3 cellular contexts compared by ENCODE assay signal in genomic region chr7:108033309-108033708, GRCh38. TPM values are rescaled to one million over a fixed set of nuclear protein-coding genes. Genes with fewer than 3 reads are reported as not detected.
"Had no signal": no experiment of that assay in that cellular context is flagged by ENCODE, and none has a peak within 500 bp of the region (broad histone marks: within the 10 kb centered on the region; RNA-seq: fewer than 3 reads in every experiment).

No MANE protein-coding gene starts in this region.

RNA-seq across cellular contexts. Expression of gene LAMB1, which starts 30.3 kb away (rescaled TPM):
- total RNA-seq: activated B cell treated with CpG ODN at 0.5 μM for 24 hours; activated CD4-positive, alpha-beta memory T cell treated with anti-CD3 and anti-CD28 coated beads for 36 hours; activated T-helper 1 cell treated with anti-CD3 and anti-CD28 coated beads, Interleukin-12 subunit alpha, Interleukin-12 subunit beta, Interleukin-2, Interleukin-4 antibody, amounts not matched to agents 30 ng/mL and 10 ng/mL and 1 ng/mL, durations not matched to agents 14 hours and 24 hours and 36 hours had no signal
